ENCODE assay signal across 11 cellular contexts in the genomic region with DNA sequence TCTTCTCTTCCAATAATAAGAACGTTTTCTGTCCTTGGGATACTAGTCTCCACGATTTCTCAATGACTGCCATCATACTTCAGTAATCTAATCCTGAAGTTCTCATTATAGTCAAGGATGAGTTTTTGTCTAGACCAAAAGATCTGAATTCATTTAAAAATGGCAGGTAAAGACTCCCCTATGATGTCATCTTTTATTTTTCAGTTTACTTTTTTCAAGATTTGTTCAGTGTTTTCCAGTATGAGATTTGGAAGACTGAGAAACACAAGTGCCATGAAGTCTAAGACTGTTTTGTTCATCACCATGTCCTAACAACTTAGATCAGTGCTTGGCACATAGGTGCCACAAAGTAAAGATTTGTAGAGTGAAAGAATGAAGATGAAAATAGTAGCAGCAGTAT.
"Had no signal": no experiment of that assay in that cellular context is flagged by ENCODE, and none has a peak within 500 bp of the region (broad histone marks: within the 10 kb centered on the region; RNA-seq: fewer than 3 reads in every experiment).

No MANE protein-coding gene starts in this region.

- FAIRE-seq: H1, H54 had no signal

- H3K27ac Mint-ChIP-seq: GM23338, H9, HFFc6 had no signal

- H2AFZ ChIP-seq: GM23248, GM23338 had no signal

- H3K4me3 Mint-ChIP-seq: GM23338, H9, HFFc6 had no signal

- H3K4me3 ChIP-seq: GM23248, GM23338, HAP-1 had no signal

- DNase-seq: GM23248, GOT3, H7, H9, HCEC 1CT, HFFc6 had no signal

- H3K27ac ChIP-seq: GM23248 had no signal

- H3K4me1 ChIP-seq: HAP-1 had no signal

- ATAC-seq: GM23338, HCT116 had no signal

- H3K9me3 ChIP-seq: HAP-1 had no signal

- H3K4me2 ChIP-seq: GM23338 had no signal

- H3K9ac ChIP-seq: GM23248 had no signal

- H3K9me3 Mint-ChIP-seq: HFFc6 had no signal
